In genomic region chr17:4709794-4710692, GRCh38 we compare ENCODE assay signal across 8 cellular contexts.
A peak's percentile ranks its signal among the peaks of the same experiment; 100 is the strongest.
DNase-seq lines count a peak whose midpoint lies in the region; ATAC-seq lines count a peak whose summit lies in the region.

Gene ARRB2, plus strand, starts transcription at chr17:4710632. Its CDS starts 90 bp downstream, at chr17:4710722.

- ATAC-seq in GM19467 (IDR thresholded peaks at IDR 0.05; ENCODE audit: unreplicated experiment) = peak; percentile 71

- DNase-seq in COLO668 (lab: John Stamatoyannopoulos, UW; ENCODE audit: unreplicated experiment) = peak; percentile 97
- peak; percentile 88 for DNase-seq in HS-5 (ENCODE audit: low read depth)
- DNase-seq in NK-92 (lab: John Stamatoyannopoulos, UW; ENCODE audit: unreplicated experiment) = peak; percentile 81
- DNase-seq in activated CD8-positive, alpha-beta memory T cell treated with anti-CD3 and anti-CD28 coated beads for 24 hours = peak; percentile 98
- peak; percentile 98 for DNase-seq in effector CD8-positive, alpha-beta T cell (lab: John Stamatoyannopoulos, UW)
- peak; percentile 99 for DNase-seq in medulla oblongata (ENCODE audit: extremely low spot score)
- DNase-seq in stimulated activated CD8-positive, alpha-beta memory T cell treated with anti-CD3 and anti-CD28 coated beads, Interleukin-12 subunit alpha, Interleukin-12 subunit beta, amount 100 ng/mL, for 1 hour (ENCODE audit: low read depth) = peak; percentile 96

Comparison
In these comparisons a context has a peak if more than half of its experiments do, and no peak if none do; other contexts are left out.
1. Peak in every context shown above with its lines: DNase-seq and ATAC-seq.